In genomic region chr2:241895732-241896641, GRCh38 we compare ENCODE assay signal across 7 cellular contexts. TPM values are rescaled to one million over a fixed set of nuclear protein-coding genes. Genes with fewer than 3 reads are reported as not detected.
A peak's percentile ranks its signal among the peaks of the same experiment; 100 is the strongest.
DNase-seq lines count a peak whose midpoint lies in the region; ATAC-seq and TF ChIP-seq lines count a peak whose summit lies in the region.

No MANE protein-coding gene starts in this region.

- peak overlapping the region in 2 of 3 donors; percentile 53 to 89 for H3K27ac Mint-ChIP-seq in IgD-negative memory B cell
- H3K27ac Mint-ChIP-seq in activated CD4-positive, alpha-beta memory T cell treated with anti-CD3 and anti-CD28 coated beads, Interleukin-2, amount 10 ng/mL, durations not matched to agents 7 days and 5 days, result peak overlapping the region; percentile 69

- no peak overlapping the region for H3K4me3 Mint-ChIP-seq in IgD-negative memory B cell
- H3K4me3 Mint-ChIP-seq in activated CD4-positive, alpha-beta memory T cell treated with anti-CD3 and anti-CD28 coated beads, Interleukin-2, amount 10 ng/mL, durations not matched to agents 7 days and 5 days, result no peak overlapping the region

- intact Hi-C loops in sciatic nerve (cut with DNase I), result no loop called here

- no peaks in the 10 kb centered on the region for H3K27me3 Mint-ChIP-seq in IgD-negative memory B cell
- no peaks in the 10 kb centered on the region for H3K27me3 Mint-ChIP-seq in activated CD4-positive, alpha-beta memory T cell treated with anti-CD3 and anti-CD28 coated beads, Interleukin-2, amount 10 ng/mL, durations not matched to agents 7 days and 5 days

- H3K36me3 Mint-ChIP-seq in IgD-negative memory B cell, result peaks cover 2% of the 10 kb centered on the region
- no peaks in the 10 kb centered on the region for H3K36me3 Mint-ChIP-seq in activated CD4-positive, alpha-beta memory T cell treated with anti-CD3 and anti-CD28 coated beads, Interleukin-2, amount 10 ng/mL, durations not matched to agents 7 days and 5 days (ENCODE audit: low read depth)

- ATAC-seq in sciatic nerve, result peak; percentile 64
- ATAC-seq in HG03196 (IDR thresholded peaks at IDR 0.05; ENCODE audit: unreplicated experiment), result no peak

- DNase-seq in activated CD4-positive, alpha-beta memory T cell treated with anti-CD3 and anti-CD28 coated beads, Interleukin-2, amount 10 ng/mL, durations not matched to agents 7 days and 5 days, result no peak
- peak; percentile 47 to 53 for DNase-seq in foreskin fibroblast
- DNase-seq in sciatic nerve (ENCODE audit: low spot score), result peak; percentile 73
- no peak for DNase-seq in NOMO-1 (lab: John Stamatoyannopoulos, UW; ENCODE audit: unreplicated experiment in 2 of 2)
- DNase-seq in NK-92 (lab: John Stamatoyannopoulos, UW; ENCODE audit: unreplicated experiment), result no peak

- POLR2A ChIA-PET in activated CD4-positive, alpha-beta memory T cell treated with anti-CD3 and anti-CD28 coated beads, Interleukin-2, amount 10 ng/mL, durations not matched to agents 7 days and 5 days (lab: Charles Lee), result no interaction called here

- H3K4me3 ChIP-seq in foreskin fibroblast (ENCODE audit: low read depth in 1 of 2, low read length in 2 of 2), result no peak overlapping the region

- CTCF ChIA-PET in activated CD4-positive, alpha-beta memory T cell treated with anti-CD3 and anti-CD28 coated beads, Interleukin-2, amount 10 ng/mL, durations not matched to agents 7 days and 5 days (lab: Charles Lee), result no interaction called here

- H3K9me3 Mint-ChIP-seq in IgD-negative memory B cell, result peaks cover 0 to 2% (median 0%) of the 10 kb centered on the region in 3 donors
- peaks cover 3% of the 10 kb centered on the region for H3K9me3 Mint-ChIP-seq in activated CD4-positive, alpha-beta memory T cell treated with anti-CD3 and anti-CD28 coated beads, Interleukin-2, amount 10 ng/mL, durations not matched to agents 7 days and 5 days

- no peak for TF ChIP-seq CTCF in foreskin fibroblast (IDR thresholded peaks at IDR 0.05; ENCODE audit: low read depth, low read length)

- H3K4me1 Mint-ChIP-seq in IgD-negative memory B cell, result peaks cover 0 to 4% (median 2%) of the 10 kb centered on the region in 3 donors
- peaks cover 2% of the 10 kb centered on the region for H3K4me1 Mint-ChIP-seq in activated CD4-positive, alpha-beta memory T cell treated with anti-CD3 and anti-CD28 coated beads, Interleukin-2, amount 10 ng/mL, durations not matched to agents 7 days and 5 days

RNA-seq across cellular contexts. Expression of gene RTP5, which starts 26.5 kb away (rescaled TPM):
- polyA plus RNA-seq in IgD-negative memory B cell, result not detected
- under 1 TPM in 1 of 2 experiments, not detected in 1; 0.13 TPM for total RNA-seq in activated CD4-positive, alpha-beta memory T cell treated with anti-CD3 and anti-CD28 coated beads, Interleukin-2, amount 10 ng/mL, durations not matched to agents 7 days and 5 days
- not detected for total RNA-seq in sciatic nerve

RNA-seq across cellular contexts. Expression of gene PDCD1, which starts 37.3 kb away (rescaled TPM):
- 0.19 TPM for polyA plus RNA-seq in IgD-negative memory B cell
- total RNA-seq in activated CD4-positive, alpha-beta memory T cell treated with anti-CD3 and anti-CD28 coated beads, Interleukin-2, amount 10 ng/mL, durations not matched to agents 7 days and 5 days, result 10 to 100 TPM; 17.2 to 17.9 TPM
- total RNA-seq in sciatic nerve, result 0.27 TPM

Comparison
In these comparisons a context has a peak if more than half of its experiments do, and no peak if none do; other contexts are left out.
1. DNase-seq: peak in foreskin fibroblast (2 of 2) and sciatic nerve (single experiment); none in activated CD4-positive, alpha-beta memory T cell treated with anti-CD3 and anti-CD28 coated beads, Interleukin-2, amount 10 ng/mL, durations not matched to agents 7 days and 5 days (single experiment), NOMO-1 (0 of 2) and NK-92 (single experiment).
2. RNA of gene PDCD1, which starts 37.3 kb away (total RNA-seq): 17.2 to 17.9 TPM in activated CD4-positive, alpha-beta memory T cell treated with anti-CD3 and anti-CD28 coated beads, Interleukin-2, amount 10 ng/mL, durations not matched to agents 7 days and 5 days; 0.27 TPM in sciatic nerve (single experiment); every median in the first group is over 10 times any median in the second.